18 cellular contexts compared by ENCODE assay signal in genomic region chr10:49171326-49172140, GRCh38. TPM values are rescaled to one million over a fixed set of nuclear protein-coding genes. Genes with fewer than 3 reads are reported as not detected.
DNase-seq lines count a peak whose midpoint lies in the region; ATAC-seq lines count a peak whose summit lies in the region.
"Had no signal": no experiment of that assay in that cellular context is flagged by ENCODE, and none has a peak within 500 bp of the region (broad histone marks: within the 10 kb centered on the region; RNA-seq: fewer than 3 reads in every experiment).

No MANE protein-coding gene starts in this region.

- CTCF ChIA-PET in activated CD8-positive, alpha-beta memory T cell treated with anti-CD3 and anti-CD28 coated beads, Interleukin-2, amount 10 ng/mL, durations not matched to agents 7 days and 5 days (lab: Charles Lee) = interaction anchor here (1.0 to 1.5 kb wide), 2 partner anchors 9 to 237 kb away, joined by 3 read pairs; no protein-coding TSS in a partner anchor

- no peak for ATAC-seq in activated CD8-positive, alpha-beta memory T cell treated with anti-CD3 and anti-CD28 coated beads, Interleukin-2, amount 10 ng/mL, durations not matched to agents 7 days and 5 days
- no peak for ATAC-seq in activated T-helper 17 cell treated with anti-CD3 and anti-CD28 coated beads, Interleukin-2, amount 50 U/mL, for 72 hours (replicated peaks)
- no peak for ATAC-seq in stimulated activated naive B cell treated with anti-CD40 and anti-IgM and Interleukin-4, amounts not matched to agents 10 μg/mL and 1 μg/mL and 100 μg/mL, for 72 hours (replicated peaks)
- no peak for ATAC-seq in GM18519 (IDR thresholded peaks at IDR 0.05; ENCODE audit: low FRiP score, unreplicated experiment)
- no peak for ATAC-seq in GM19324 (IDR thresholded peaks at IDR 0.05; ENCODE audit: low FRiP score, unreplicated experiment)
- ATAC-seq: CD8-positive, alpha-beta T cell had no signal

- H3K4me1 Mint-ChIP-seq in activated CD8-positive, alpha-beta memory T cell treated with anti-CD3 and anti-CD28 coated beads, Interleukin-2, amount 10 ng/mL, durations not matched to agents 7 days and 5 days = peaks cover 53% of the 10 kb centered on the region
- H3K4me1 Mint-ChIP-seq in activated T-helper 17 cell treated with anti-CD3 and anti-CD28 coated beads, Interleukin-2, amount 50 U/mL, for 72 hours = peaks cover 28% of the 10 kb centered on the region
- H3K4me1 Mint-ChIP-seq in stimulated activated naive B cell treated with anti-CD40 and anti-IgM and Interleukin-4, amounts not matched to agents 10 μg/mL and 1 μg/mL and 100 μg/mL, for 72 hours = peaks cover 65 to 81% of the 10 kb centered on the region in 2 donors

- H3K27ac Mint-ChIP-seq in activated CD8-positive, alpha-beta memory T cell treated with anti-CD3 and anti-CD28 coated beads, Interleukin-2, amount 10 ng/mL, durations not matched to agents 7 days and 5 days = no peak overlapping the region
- H3K27ac Mint-ChIP-seq in activated T-helper 17 cell treated with anti-CD3 and anti-CD28 coated beads, Interleukin-2, amount 50 U/mL, for 72 hours = peak overlapping the region; percentile 56
- peak overlapping the region; percentile 20 for H3K27ac Mint-ChIP-seq in stimulated activated naive B cell treated with anti-CD40 and anti-IgM and Interleukin-4, amounts not matched to agents 10 μg/mL and 1 μg/mL and 100 μg/mL, for 72 hours
- H3K27ac Mint-ChIP-seq: CD8-positive, alpha-beta T cell had no signal

- DNase-seq in activated CD8-positive, alpha-beta memory T cell treated with anti-CD3 and anti-CD28 coated beads for 24 hours = peak; percentile 26
- DNase-seq in activated CD8-positive, alpha-beta memory T cell treated with anti-CD3 and anti-CD28 coated beads, Interleukin-2, amount 10 ng/mL, durations not matched to agents 7 days and 5 days = no peak
- DNase-seq in mucosa of gallbladder (ENCODE audit: low spot score) = peak; percentile 8
- no peak for DNase-seq in stimulated activated naive B cell treated with anti-CD40 and anti-IgM and Interleukin-4, amounts not matched to agents 10 μg/mL and 1 μg/mL and 100 μg/mL, for 72 hours
- DNase-seq in SW480 (ENCODE audit: low spot score) = no peak
- DNase-seq: 8988T; BE2C; CD8-positive, alpha-beta T cell; DMS53; KBM-7; NCI-H1105; NCI-H510A; NCI-H748 treated with DMSO at 0.1 percent for 48 hours; SIG-M5 had no signal

- H3K9me3 Mint-ChIP-seq in activated CD8-positive, alpha-beta memory T cell treated with anti-CD3 and anti-CD28 coated beads, Interleukin-2, amount 10 ng/mL, durations not matched to agents 7 days and 5 days (ENCODE audit: low read depth) = no peaks in the 10 kb centered on the region
- H3K9me3 Mint-ChIP-seq in activated T-helper 17 cell treated with anti-CD3 and anti-CD28 coated beads, Interleukin-2, amount 50 U/mL, for 72 hours = no peaks in the 10 kb centered on the region
- H3K9me3 Mint-ChIP-seq in stimulated activated naive B cell treated with anti-CD40 and anti-IgM and Interleukin-4, amounts not matched to agents 10 μg/mL and 1 μg/mL and 100 μg/mL, for 72 hours = no peaks in the 10 kb centered on the region
- H3K9me3 Mint-ChIP-seq: CD8-positive, alpha-beta T cell had no signal

- no peak overlapping the region for H3K4me3 Mint-ChIP-seq in activated CD8-positive, alpha-beta memory T cell treated with anti-CD3 and anti-CD28 coated beads, Interleukin-2, amount 10 ng/mL, durations not matched to agents 7 days and 5 days
- peak overlapping the region; percentile 9 for H3K4me3 Mint-ChIP-seq in activated T-helper 17 cell treated with anti-CD3 and anti-CD28 coated beads, Interleukin-2, amount 50 U/mL, for 72 hours
- H3K4me3 Mint-ChIP-seq in stimulated activated naive B cell treated with anti-CD40 and anti-IgM and Interleukin-4, amounts not matched to agents 10 μg/mL and 1 μg/mL and 100 μg/mL, for 72 hours = no peak overlapping the region
- H3K4me3 Mint-ChIP-seq: CD8-positive, alpha-beta T cell had no signal

- H3K36me3 Mint-ChIP-seq in activated CD8-positive, alpha-beta memory T cell treated with anti-CD3 and anti-CD28 coated beads, Interleukin-2, amount 10 ng/mL, durations not matched to agents 7 days and 5 days = peaks cover 7% of the 10 kb centered on the region
- H3K36me3 Mint-ChIP-seq in activated T-helper 17 cell treated with anti-CD3 and anti-CD28 coated beads, Interleukin-2, amount 50 U/mL, for 72 hours (ENCODE audit: low read depth) = peaks cover 97% of the 10 kb centered on the region
- peaks cover 14 to 51% of the 10 kb centered on the region in 2 donors for H3K36me3 Mint-ChIP-seq in stimulated activated naive B cell treated with anti-CD40 and anti-IgM and Interleukin-4, amounts not matched to agents 10 μg/mL and 1 μg/mL and 100 μg/mL, for 72 hours
- H3K36me3 Mint-ChIP-seq: CD8-positive, alpha-beta T cell had no signal

- no peaks in the 10 kb centered on the region for H3K27me3 Mint-ChIP-seq in activated CD8-positive, alpha-beta memory T cell treated with anti-CD3 and anti-CD28 coated beads, Interleukin-2, amount 10 ng/mL, durations not matched to agents 7 days and 5 days
- no peaks in the 10 kb centered on the region for H3K27me3 Mint-ChIP-seq in activated T-helper 17 cell treated with anti-CD3 and anti-CD28 coated beads, Interleukin-2, amount 50 U/mL, for 72 hours
- no peaks in the 10 kb centered on the region for H3K27me3 Mint-ChIP-seq in stimulated activated naive B cell treated with anti-CD40 and anti-IgM and Interleukin-4, amounts not matched to agents 10 μg/mL and 1 μg/mL and 100 μg/mL, for 72 hours

RNA-seq across cellular contexts. Expression of gene TMEM273, which starts 16.7 kb away (rescaled TPM):
- 10 to 100 TPM; 44.9 to 72.0 TPM for total RNA-seq in activated CD8-positive, alpha-beta memory T cell treated with anti-CD3 and anti-CD28 coated beads, Interleukin-2, amount 10 ng/mL, durations not matched to agents 7 days and 5 days
- 100 to 1,000 TPM in 1 of 2 donors, 10 to 100 TPM in 1; 92.2 to 262 TPM for total RNA-seq in activated T-helper 17 cell treated with anti-CD3 and anti-CD28 coated beads, Interleukin-2, amount 50 U/mL, for 72 hours
- 35.8 TPM for total RNA-seq in mucosa of gallbladder
- total RNA-seq: H1 had no signal

RNA-seq across cellular contexts. Expression of gene FAM170B, which starts 37.7 kb away (rescaled TPM):
- total RNA-seq in activated CD8-positive, alpha-beta memory T cell treated with anti-CD3 and anti-CD28 coated beads, Interleukin-2, amount 10 ng/mL, durations not matched to agents 7 days and 5 days = not detected
- total RNA-seq in activated T-helper 17 cell treated with anti-CD3 and anti-CD28 coated beads, Interleukin-2, amount 50 U/mL, for 72 hours = not detected
- not detected for total RNA-seq in mucosa of gallbladder
- total RNA-seq: CD8-positive, alpha-beta T cell; H1 had no signal

RNA-seq across cellular contexts. Expression of gene VSTM4, which starts 56.2 kb away (rescaled TPM):
- total RNA-seq in activated CD8-positive, alpha-beta memory T cell treated with anti-CD3 and anti-CD28 coated beads, Interleukin-2, amount 10 ng/mL, durations not matched to agents 7 days and 5 days = under 1 TPM in 1 of 2 experiments, not detected in 1; 0.16 TPM
- total RNA-seq in activated T-helper 17 cell treated with anti-CD3 and anti-CD28 coated beads, Interleukin-2, amount 50 U/mL, for 72 hours = under 1 TPM; 0.06 to 0.13 TPM
- 13.1 TPM for total RNA-seq in mucosa of gallbladder
- total RNA-seq: CD8-positive, alpha-beta T cell had no signal

Comparison
In these comparisons a context has a peak if more than half of its experiments do, and no peak if none do; other contexts are left out.
1. DNase-seq: peak in activated CD8-positive, alpha-beta memory T cell treated with anti-CD3 and anti-CD28 coated beads for 24 hours (single experiment) and mucosa of gallbladder (single experiment); none in activated CD8-positive, alpha-beta memory T cell treated with anti-CD3 and anti-CD28 coated beads, Interleukin-2, amount 10 ng/mL, durations not matched to agents 7 days and 5 days (single experiment), stimulated activated naive B cell treated with anti-CD40 and anti-IgM and Interleukin-4, amounts not matched to agents 10 μg/mL and 1 μg/mL and 100 μg/mL, for 72 hours (single experiment) and SW480 (single experiment).
2. RNA of gene VSTM4, which starts 56.2 kb away (total RNA-seq): 13.1 TPM in mucosa of gallbladder (single experiment); 0.16 TPM in activated CD8-positive, alpha-beta memory T cell treated with anti-CD3 and anti-CD28 coated beads, Interleukin-2, amount 10 ng/mL, durations not matched to agents 7 days and 5 days and 0.06 to 0.13 TPM in activated T-helper 17 cell treated with anti-CD3 and anti-CD28 coated beads, Interleukin-2, amount 50 U/mL, for 72 hours; every median in the first group is over 10 times any median in the second.